In genomic region chr16:31215287-31216115, GRCh38 we compare ENCODE assay signal across 9 cellular contexts. TPM values are rescaled to one million over a fixed set of nuclear protein-coding genes. Genes with fewer than 3 reads are reported as not detected.
DNase-seq lines count a peak whose midpoint lies in the region; ATAC-seq, FAIRE-seq and TF ChIP-seq lines count a peak whose summit lies in the region.
"Had no signal": no experiment of that assay in that cellular context is flagged by ENCODE, and none has a peak within 500 bp of the region (broad histone marks: within the 10 kb centered on the region; RNA-seq: fewer than 3 reads in every experiment).

No MANE protein-coding gene starts in this region.

- H3K4me1 ChIP-seq in breast epithelium (peaks cover 0 to 7% of the 10 kb centered on the region in 2 donors), keratinocyte (ENCODE audit: control insufficient read depth, extremely low read depth, insufficient read depth, low read length) (peaks cover 9% of the 10 kb centered on the region)

- H3K27ac ChIP-seq in breast epithelium (no peak overlapping the region), keratinocyte (ENCODE audit: control insufficient read depth, insufficient read depth, low read length) (no peak overlapping the region)

- H3K4me2 ChIP-seq in keratinocyte (ENCODE audit: control insufficient read depth, extremely low read depth, insufficient read depth, low read depth, low read length): peak overlapping the region; percentile 74

- dilution Hi-C loops in keratinocyte (cut with MboI; ENCODE audit: extremely low pct_ligation_motif_present, low sequenced_read_pairs): no loop called here

- H4K20me1 ChIP-seq in keratinocyte (ENCODE audit: control insufficient read depth, extremely low read depth, insufficient read depth, low read length): no peaks in the 10 kb centered on the region

- no peak for TF ChIP-seq POLR2A in breast epithelium (IDR thresholded peaks at IDR 0.05)

- no peak for FAIRE-seq in keratinocyte (lab: Jason Lieb, UNC)

- H3K4me1 Mint-ChIP-seq in stimulated activated memory B cell treated with anti-CD40 and anti-IgM and Interleukin-4, amounts not matched to agents 10 μg/mL and 1 μg/mL and 100 μg/mL, for 72 hours: peaks cover 52% of the 10 kb centered on the region

- H3K36me3 ChIP-seq in breast epithelium (no peaks in the 10 kb centered on the region), keratinocyte (ENCODE audit: control insufficient read depth in 2 of 2, extremely low read depth in 1 of 2, insufficient read depth in 2 of 2, low read length in 2 of 2) (no peaks in the 10 kb centered on the region)

- TF ChIP-seq CTCF in breast epithelium (IDR thresholded peaks at IDR 0.05) (no peak), keratinocyte (optimal IDR thresholded peaks at IDR 0.05 in 1 of 3, IDR thresholded peaks at IDR 0.05 in 1 of 3, conservative IDR thresholded peaks at IDR 0.05 in 1 of 3; ENCODE audit: extremely low read depth in 1 of 3, insufficient read depth in 2 of 3, low read length in 3 of 3) (no peak)

- no peak overlapping the region for H3K9ac ChIP-seq in keratinocyte (ENCODE audit: control insufficient read depth, extremely low read depth, insufficient read depth, low read length)

- no peaks in the 10 kb centered on the region for H3K36me3 Mint-ChIP-seq in stimulated activated memory B cell treated with anti-CD40 and anti-IgM and Interleukin-4, amounts not matched to agents 10 μg/mL and 1 μg/mL and 100 μg/mL, for 72 hours

- DNase-seq in NCI-H146 (lab: John Stamatoyannopoulos, UW): peak; percentile 41
- DNase-seq in NCI-H146 treated with DMSO at 0.1 percent for 48 hours (lab: John Stamatoyannopoulos, UW; ENCODE audit: unreplicated experiment): no peak
- DNase-seq in NCI-H510A treated with DMSO at 0.1 percent for 48 hours (lab: John Stamatoyannopoulos, UW): peak; percentile 64
- DNase-seq in breast epithelium (ENCODE audit: low spot score in 2 of 2): peak in 1 of 2 donors; percentile 23
- no peak for DNase-seq in keratinocyte (ENCODE audit: low read depth, low spot score)
- DNase-seq: DND-41 had no signal

- no peak overlapping the region for H2AFZ ChIP-seq in keratinocyte (ENCODE audit: control insufficient read depth, low read length)

- peak; percentile 77 for ATAC-seq in stimulated activated memory B cell treated with anti-CD40 and anti-IgM and Interleukin-4, amounts not matched to agents 10 μg/mL and 1 μg/mL and 100 μg/mL, for 72 hours
- ATAC-seq in HG02588 (IDR thresholded peaks at IDR 0.05; ENCODE audit: unreplicated experiment) (no peak), GM21576 (IDR thresholded peaks at IDR 0.05; ENCODE audit: unreplicated experiment) (no peak)

- no peaks in the 10 kb centered on the region for H3K9me3 Mint-ChIP-seq in stimulated activated memory B cell treated with anti-CD40 and anti-IgM and Interleukin-4, amounts not matched to agents 10 μg/mL and 1 μg/mL and 100 μg/mL, for 72 hours

- no peaks in the 10 kb centered on the region for H3K9me1 ChIP-seq in keratinocyte (ENCODE audit: control insufficient read depth, extremely low read depth, insufficient read depth, low read length)

- H3K9me3 ChIP-seq in breast epithelium: no peaks in the 10 kb centered on the region
- H3K9me3 ChIP-seq in keratinocyte (ENCODE audit: control insufficient read depth, low read depth, low read length): no peaks in the 10 kb centered on the region

- intact Hi-C loops in breast epithelium (cut with DNase I; ENCODE audit: low total_unique reads): no loop called here

- H3K79me2 ChIP-seq in keratinocyte (ENCODE audit: control insufficient read depth, insufficient read depth, low read length): no peaks in the 10 kb centered on the region

- H3K27me3 ChIP-seq in breast epithelium (peaks cover 4 to 25% of the 10 kb centered on the region in 2 donors), keratinocyte (ENCODE audit: control insufficient read depth, extremely low read depth, insufficient read depth, low read length) (peaks cover 48% of the 10 kb centered on the region)

- peaks cover 32% of the 10 kb centered on the region for H3K27me3 Mint-ChIP-seq in stimulated activated memory B cell treated with anti-CD40 and anti-IgM and Interleukin-4, amounts not matched to agents 10 μg/mL and 1 μg/mL and 100 μg/mL, for 72 hours

- H3K4me3 ChIP-seq in breast epithelium (peak overlapping the region; percentile 41 to 71 (median 55)), keratinocyte (ENCODE audit: control insufficient read depth in 2 of 3, extremely low read depth in 1 of 3, insufficient read depth in 2 of 3, low read depth in 1 of 3, low read length in 3 of 3) (peak overlapping the region; percentile 27 to 38 (median 37))

- H3K27ac Mint-ChIP-seq in stimulated activated memory B cell treated with anti-CD40 and anti-IgM and Interleukin-4, amounts not matched to agents 10 μg/mL and 1 μg/mL and 100 μg/mL, for 72 hours: no peak overlapping the region

- peak overlapping the region; percentile 78 for H3K4me3 Mint-ChIP-seq in stimulated activated memory B cell treated with anti-CD40 and anti-IgM and Interleukin-4, amounts not matched to agents 10 μg/mL and 1 μg/mL and 100 μg/mL, for 72 hours

RNA-seq across cellular contexts. Expression of gene PYDC1, which starts 1.4 kb away (rescaled TPM):
- not detected for total RNA-seq in breast epithelium
- not detected in 3 replicates for polyA plus RNA-seq in keratinocyte
- 5.0 TPM for polyA plus RNA-seq in keratinocyte (2011; ENCODE audit: low read depth)
- polyA plus RNA-seq in keratinocyte (2011; cell fraction: cytosol; rRNA removed): not detected in 2 replicates
- polyA plus RNA-seq in keratinocyte (2011; cell fraction: nucleus; rRNA removed): 0.17 TPM in 1 of 2 replicates, not detected in the other
- 9.4 TPM in 1 of 2 replicates, not detected in the other for polyA plus RNA-seq in keratinocyte (2012; ENCODE audit: low replicate concordance)
- polyA minus RNA-seq in keratinocyte: not detected in 3 replicates
- polyA minus RNA-seq in keratinocyte (2011; cell fraction: cytosol; rRNA and poly(A)+ RNA removed): not detected
- polyA minus RNA-seq in keratinocyte (2011; cell fraction: nucleus; rRNA and poly(A)+ RNA removed): not detected in 2 replicates

RNA-seq across cellular contexts. Expression of gene TRIM72, which starts 1.6 kb away (rescaled TPM):
- under 1 TPM in 2 of 3 donors, not detected in 1; under 0.01 TPM for total RNA-seq in breast epithelium
- polyA plus RNA-seq in keratinocyte: under 0.01 TPM in 1 of 3 replicates, not detected in the others
- polyA plus RNA-seq in keratinocyte (2011; ENCODE audit: low read depth): 0.06 TPM
- not detected in 2 replicates for polyA plus RNA-seq in keratinocyte (2011; cell fraction: cytosol; rRNA removed)
- polyA plus RNA-seq in keratinocyte (2011; cell fraction: nucleus; rRNA removed): 0.01 and 0.04 TPM in 2 replicates
- 0.06 TPM in 1 of 2 replicates, not detected in the other for polyA plus RNA-seq in keratinocyte (2012; ENCODE audit: low replicate concordance)
- polyA minus RNA-seq in keratinocyte: not detected in 3 replicates
- polyA minus RNA-seq in keratinocyte (2011; cell fraction: cytosol; rRNA and poly(A)+ RNA removed): not detected
- polyA minus RNA-seq in keratinocyte (2011; cell fraction: nucleus; rRNA and poly(A)+ RNA removed): not detected in 2 replicates

RNA-seq across cellular contexts. Expression of gene PYCARD, which starts 12.9 kb away (rescaled TPM):
- 10 to 100 TPM; 32.9 to 50.2 (median 35.7) TPM for total RNA-seq in breast epithelium
- polyA plus RNA-seq in keratinocyte: 46.4 to 84.9 TPM (median 58.1 TPM) in 3 replicates
- 18.4 TPM for polyA plus RNA-seq in keratinocyte (2011; ENCODE audit: low read depth)
- 33.0 and 90.8 TPM in 2 replicates for polyA plus RNA-seq in keratinocyte (2011; cell fraction: cytosol; rRNA removed)
- polyA plus RNA-seq in keratinocyte (2011; cell fraction: nucleus; rRNA removed): 21.8 and 25.3 TPM in 2 replicates
- 82.2 and 114 TPM in 2 replicates for polyA plus RNA-seq in keratinocyte (2012; ENCODE audit: low replicate concordance)
- polyA minus RNA-seq in keratinocyte: 25.1 to 88.4 TPM (median 60.1 TPM) in 3 replicates
- polyA minus RNA-seq in keratinocyte (2011; cell fraction: cytosol; rRNA and poly(A)+ RNA removed): 162 TPM
- 11.1 and 12.3 TPM in 2 replicates for polyA minus RNA-seq in keratinocyte (2011; cell fraction: nucleus; rRNA and poly(A)+ RNA removed)

RNA-seq across cellular contexts. Expression of gene FUS, which starts 35.6 kb away (rescaled TPM):
- total RNA-seq in breast epithelium: 10 to 100 TPM; 59.0 to 78.3 (median 73.9) TPM
- polyA plus RNA-seq in keratinocyte: 88.0 to 210 TPM (median 199 TPM) in 3 replicates
- polyA plus RNA-seq in keratinocyte (2011; ENCODE audit: low read depth): 138 TPM
- 50.2 and 69.9 TPM in 2 replicates for polyA plus RNA-seq in keratinocyte (2011; cell fraction: cytosol; rRNA removed)
- polyA plus RNA-seq in keratinocyte (2011; cell fraction: nucleus; rRNA removed): 170 and 201 TPM in 2 replicates
- polyA plus RNA-seq in keratinocyte (2012; ENCODE audit: low replicate concordance): 196 and 474 TPM in 2 replicates
- 44.0 to 226 TPM (median 102 TPM) in 3 replicates for polyA minus RNA-seq in keratinocyte
- 112 TPM for polyA minus RNA-seq in keratinocyte (2011; cell fraction: cytosol; rRNA and poly(A)+ RNA removed)
- 53.8 and 89.2 TPM in 2 replicates for polyA minus RNA-seq in keratinocyte (2011; cell fraction: nucleus; rRNA and poly(A)+ RNA removed)

RNA-seq across cellular contexts. Expression of gene ITGAM, which starts 44.3 kb away (rescaled TPM):
- total RNA-seq in breast epithelium: 10 to 100 TPM in 1 of 3 donors, 1 to 10 TPM in 2; 5.2 to 23.5 (median 8.0) TPM
- polyA plus RNA-seq in keratinocyte: 0.11 to 0.30 TPM (median 0.13 TPM) in 3 replicates
- polyA plus RNA-seq in keratinocyte (2011; ENCODE audit: low read depth): 0.14 TPM
- 0.06 TPM in 2 replicates for polyA plus RNA-seq in keratinocyte (2011; cell fraction: cytosol; rRNA removed)
- polyA plus RNA-seq in keratinocyte (2011; cell fraction: nucleus; rRNA removed): 0.36 and 0.57 TPM in 2 replicates
- polyA plus RNA-seq in keratinocyte (2012; ENCODE audit: low replicate concordance): 0.13 and 0.35 TPM in 2 replicates
- polyA minus RNA-seq in keratinocyte: 0.10 to 1.6 TPM (median 0.13 TPM) in 3 replicates
- polyA minus RNA-seq in keratinocyte (2011; cell fraction: cytosol; rRNA and poly(A)+ RNA removed): not detected
- not detected in 2 replicates for polyA minus RNA-seq in keratinocyte (2011; cell fraction: nucleus; rRNA and poly(A)+ RNA removed)

Comparison
In these comparisons a context has a peak if more than half of its experiments do, and no peak if none do; other contexts are left out.
1. DNase-seq: peak in NCI-H146 (single experiment) and NCI-H510A treated with DMSO at 0.1 percent for 48 hours (single experiment); none in NCI-H146 treated with DMSO at 0.1 percent for 48 hours (single experiment) and keratinocyte (single experiment).